ENCODE assay signal across 9 cellular contexts in the genomic region with DNA sequence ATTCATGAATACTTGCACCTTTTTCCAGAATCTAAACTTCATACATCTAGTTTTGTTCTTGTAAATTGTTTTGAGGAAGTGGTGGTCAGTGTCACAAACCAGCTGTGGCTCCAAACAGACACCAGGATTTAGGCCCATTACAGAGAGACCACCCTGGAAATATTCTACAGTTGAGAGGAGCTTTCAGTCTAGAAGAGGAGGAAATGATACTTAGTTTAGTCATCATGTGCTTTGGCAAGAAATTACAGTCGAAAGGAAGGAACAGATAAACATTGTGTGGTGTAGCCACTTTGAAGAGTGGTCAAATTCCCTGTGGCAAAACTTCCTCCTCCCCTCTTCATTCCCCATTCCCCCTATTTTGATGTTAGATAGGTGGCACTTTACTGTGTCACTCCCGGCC. TPM values are rescaled to one million over a fixed set of nuclear protein-coding genes. Genes with fewer than 3 reads are reported as not detected.
A peak's percentile ranks its signal among the peaks of the same experiment; 100 is the strongest.
DNase-seq lines count a peak whose midpoint lies in the region; ATAC-seq and TF ChIP-seq lines count a peak whose summit lies in the region.
"Had no signal": no experiment of that assay in that cellular context is flagged by ENCODE, and none has a peak within 500 bp of the region (broad histone marks: within the 10 kb centered on the region; RNA-seq: fewer than 3 reads in every experiment).

No MANE protein-coding gene starts in this region.

- H3K9ac ChIP-seq in MM.1S (ENCODE audit: low read length) (no peak overlapping the region), subcutaneous abdominal adipose tissue (ENCODE audit: low read length in 5 of 5) (no peak overlapping the region)

- H3K79me2 ChIP-seq in MM.1S (ENCODE audit: low read length), result peaks cover 98% of the 10 kb centered on the region

- no peaks in the 10 kb centered on the region for H4K20me1 ChIP-seq in MM.1S (ENCODE audit: insufficient read depth, low read length)

- no peaks in the 10 kb centered on the region for H3K27me3 ChIP-seq in MM.1S (replicated peaks; ENCODE audit: insufficient read depth, low read length)
- no peaks in the 10 kb centered on the region for H3K27me3 ChIP-seq in subcutaneous abdominal adipose tissue (ENCODE audit: control insufficient read depth in 5 of 5, insufficient read depth in 4 of 5, low read length in 5 of 5)
- no peaks in the 10 kb centered on the region for H3K27me3 ChIP-seq in H7 (ENCODE audit: control insufficient read depth, insufficient read depth, low read length)

- DNase-seq in activated naive CD8-positive, alpha-beta T cell treated with anti-CD3 and anti-CD28 coated beads, Interleukin-2, amount 50 U/mL, for 24 hours, result no peak
- DNase-seq in activated naive CD8-positive, alpha-beta T cell treated with anti-CD3 and anti-CD28 coated beads for 36 hours, result no peak
- DNase-seq in MM.1S, result no peak
- DNase-seq in endothelial cell (ENCODE audit: low spot score), result no peak
- DNase-seq in NCI-H1436 treated with DMSO at 0.1 percent for 48 hours (lab: John Stamatoyannopoulos, UW), result no peak
- DNase-seq in H7, result no peak
- DNase-seq in NCI-H524 (lab: John Stamatoyannopoulos, UW), result no peak

- peak overlapping the region; percentile 9 for H3K4me2 ChIP-seq in MM.1S (ENCODE audit: low read depth, low read length)

- H3K27ac ChIP-seq in MM.1S (ENCODE audit: low read length) (peak overlapping the region; percentile 21; the same call in 1 of the 2 replicates), subcutaneous abdominal adipose tissue (ENCODE audit: low read depth, low read length) (peak overlapping the region; percentile 12)

- H3K4me1 ChIP-seq in MM.1S (ENCODE audit: low read length), result peaks cover 54% of the 10 kb centered on the region
- peaks cover 0 to 38% (median 9%) of the 10 kb centered on the region in 5 donors for H3K4me1 ChIP-seq in subcutaneous abdominal adipose tissue (ENCODE audit: control insufficient read depth in 5 of 5, insufficient read depth in 5 of 5, low read length in 5 of 5)

- no peaks in the 10 kb centered on the region for H3K9me2 ChIP-seq in MM.1S (replicated peaks; ENCODE audit: insufficient read depth, low read length)

- ATAC-seq in activated naive CD8-positive, alpha-beta T cell treated with anti-CD3 and anti-CD28 coated beads, Interleukin-2, amount 50 U/mL, for 24 hours, result no peak

- H3F3A ChIP-seq in MM.1S (ENCODE audit: insufficient read depth, low read length), result peaks cover 35% of the 10 kb centered on the region

- no peaks in the 10 kb centered on the region for H3K9me3 ChIP-seq in MM.1S (replicated peaks; ENCODE audit: insufficient read depth, low read length)
- H3K9me3 ChIP-seq in subcutaneous abdominal adipose tissue (ENCODE audit: control insufficient read depth in 5 of 5, low read length in 5 of 5), result no peaks in the 10 kb centered on the region

- H3K27ac Mint-ChIP-seq in activated naive CD8-positive, alpha-beta T cell treated with anti-CD3 and anti-CD28 coated beads, Interleukin-2, amount 50 U/mL, for 24 hours, result peak overlapping the region; percentile 37
- H3K27ac Mint-ChIP-seq in activated naive CD8-positive, alpha-beta T cell treated with anti-CD3 and anti-CD28 coated beads for 36 hours, result no peak overlapping the region
- peak overlapping the region; percentile 95 for H3K27ac Mint-ChIP-seq in endothelial cell (ENCODE audit: unreplicated experiment)
- H3K27ac Mint-ChIP-seq: activated naive CD8-positive, alpha-beta T cell had no signal

- H3K4me1 Mint-ChIP-seq in activated naive CD8-positive, alpha-beta T cell treated with anti-CD3 and anti-CD28 coated beads, Interleukin-2, amount 50 U/mL, for 24 hours, result peaks cover 12% of the 10 kb centered on the region
- peaks cover 16% of the 10 kb centered on the region for H3K4me1 Mint-ChIP-seq in activated naive CD8-positive, alpha-beta T cell treated with anti-CD3 and anti-CD28 coated beads for 36 hours
- peaks cover 84% of the 10 kb centered on the region for H3K4me1 Mint-ChIP-seq in endothelial cell (ENCODE audit: unreplicated experiment)

- H3K4me3 ChIP-seq in MM.1S (ENCODE audit: low read length) (no peak overlapping the region), subcutaneous abdominal adipose tissue (ENCODE audit: low read depth in 1 of 5, low read length in 5 of 5) (no peak overlapping the region), H7 (ENCODE audit: insufficient read depth, low read depth, low read length) (no peak overlapping the region)

- no peak overlapping the region for H2AFZ ChIP-seq in MM.1S (ENCODE audit: low read length)

- no peaks in the 10 kb centered on the region for H3K9me3 Mint-ChIP-seq in activated naive CD8-positive, alpha-beta T cell treated with anti-CD3 and anti-CD28 coated beads, Interleukin-2, amount 50 U/mL, for 24 hours
- H3K9me3 Mint-ChIP-seq in activated naive CD8-positive, alpha-beta T cell treated with anti-CD3 and anti-CD28 coated beads for 36 hours, result no peaks in the 10 kb centered on the region
- no peaks in the 10 kb centered on the region for H3K9me3 Mint-ChIP-seq in endothelial cell (ENCODE audit: unreplicated experiment)

- H3K4me3 Mint-ChIP-seq in activated naive CD8-positive, alpha-beta T cell treated with anti-CD3 and anti-CD28 coated beads, Interleukin-2, amount 50 U/mL, for 24 hours, result no peak overlapping the region
- H3K4me3 Mint-ChIP-seq in activated naive CD8-positive, alpha-beta T cell treated with anti-CD3 and anti-CD28 coated beads for 36 hours, result no peak overlapping the region
- no peak overlapping the region for H3K4me3 Mint-ChIP-seq in endothelial cell (ENCODE audit: unreplicated experiment)
- H3K4me3 Mint-ChIP-seq: activated naive CD8-positive, alpha-beta T cell had no signal

- TF ChIP-seq CTCF in MM.1S (IDR thresholded peaks at IDR 0.05; ENCODE audit: low read length) (no peak), endothelial cell (IDR thresholded peaks at IDR 0.05; ENCODE audit: unreplicated experiment) (no peak)

- H3K27me3 Mint-ChIP-seq in activated naive CD8-positive, alpha-beta T cell treated with anti-CD3 and anti-CD28 coated beads, Interleukin-2, amount 50 U/mL, for 24 hours, result no peaks in the 10 kb centered on the region
- H3K27me3 Mint-ChIP-seq in activated naive CD8-positive, alpha-beta T cell treated with anti-CD3 and anti-CD28 coated beads for 36 hours, result peaks cover 3% of the 10 kb centered on the region
- H3K27me3 Mint-ChIP-seq in endothelial cell (ENCODE audit: unreplicated experiment), result peaks cover 6% of the 10 kb centered on the region
- H3K27me3 Mint-ChIP-seq: activated naive CD8-positive, alpha-beta T cell had no signal

- no peaks in the 10 kb centered on the region for H3K36me3 Mint-ChIP-seq in activated naive CD8-positive, alpha-beta T cell treated with anti-CD3 and anti-CD28 coated beads, Interleukin-2, amount 50 U/mL, for 24 hours (ENCODE audit: low read depth)
- H3K36me3 Mint-ChIP-seq in activated naive CD8-positive, alpha-beta T cell treated with anti-CD3 and anti-CD28 coated beads for 36 hours, result no peaks in the 10 kb centered on the region
- H3K36me3 Mint-ChIP-seq in endothelial cell (ENCODE audit: low read depth, unreplicated experiment), result peaks cover 19% of the 10 kb centered on the region
- H3K36me3 Mint-ChIP-seq: activated naive CD8-positive, alpha-beta T cell had no signal

- H3K36me3 ChIP-seq in MM.1S (replicated peaks; ENCODE audit: insufficient read depth, low read length) (no peaks in the 10 kb centered on the region), subcutaneous abdominal adipose tissue (ENCODE audit: control insufficient read depth in 5 of 5, insufficient read depth in 5 of 5, low read length in 5 of 5) (no peaks in the 10 kb centered on the region), H7 (replicated peaks; ENCODE audit: control insufficient read depth, insufficient read depth, low read length) (no peaks in the 10 kb centered on the region)

RNA-seq across cellular contexts. Expression of a gene that starts 15.7 kb away (rescaled TPM):
- 1 to 10 TPM; 1.9 to 2.4 TPM for total RNA-seq in activated naive CD8-positive, alpha-beta T cell treated with anti-CD3 and anti-CD28 coated beads for 36 hours
- total RNA-seq in endothelial cell (ENCODE audit: unreplicated experiment), result 203 TPM
- 12.0 and 12.1 TPM in 2 replicates for total RNA-seq in H7 (2014; rRNA removed; shearing (Covaris generic))

Comparison
In these comparisons a context has a peak if more than half of its experiments do, and no peak if none do; other contexts are left out.
1. RNA of a gene that starts 15.7 kb away (total RNA-seq): 203 TPM in endothelial cell (single experiment); 12.0 to 12.1 TPM in H7 and 1.9 to 2.4 TPM in activated naive CD8-positive, alpha-beta T cell treated with anti-CD3 and anti-CD28 coated beads for 36 hours; every median in the first group is over 10 times any median in the second.